33 cellular contexts compared by ENCODE assay signal in the genomic region with DNA sequence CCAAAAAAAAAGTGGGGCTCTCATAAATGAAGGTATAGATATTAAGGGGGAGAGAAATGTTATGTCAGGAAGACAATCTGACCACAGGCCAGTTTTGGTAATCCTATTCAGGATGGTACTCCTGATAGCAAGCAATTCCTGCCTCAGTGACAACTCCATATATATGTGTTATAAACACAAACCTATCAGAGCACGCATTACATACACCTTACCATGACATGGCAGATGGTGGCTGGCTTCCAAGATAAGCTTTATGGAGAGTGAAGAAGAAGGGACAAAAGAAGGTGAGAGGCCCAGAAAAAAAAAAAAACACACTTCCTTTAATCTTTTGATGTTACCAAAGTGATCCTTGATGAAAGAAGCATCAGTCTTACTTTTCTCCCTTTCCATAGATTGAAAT. TPM values are rescaled to one million over a fixed set of nuclear protein-coding genes. Genes with fewer than 3 reads are reported as not detected.
"Had no signal": no experiment of that assay in that cellular context is flagged by ENCODE, and none has a peak within 500 bp of the region (broad histone marks: within the 10 kb centered on the region; RNA-seq: fewer than 3 reads in every experiment).

No MANE protein-coding gene starts in this region.

- FAIRE-seq: bronchial epithelial cell, TTC549 had no signal

- H3K79me2 ChIP-seq: hepatocyte had no signal

- H3K36me3 Mint-ChIP-seq: activated naive CD4-positive, alpha-beta T cell treated with anti-CD3 and anti-CD28 coated beads, Interleukin-2, amount 10 ng/mL, durations not matched to agents 7 days and 5 days; activated naive CD8-positive, alpha-beta T cell treated with anti-CD3 and anti-CD28 coated beads, Interleukin-2, amount 10 ng/mL, durations not matched to agents 7 days and 5 days; WTC11 had no signal

- H3K36me3 ChIP-seq: ascending aorta, brain microvascular endothelial cell, esophagus muscularis mucosa, gastrocnemius medialis, heart right ventricle had no signal

- H3K9me3 Mint-ChIP-seq: activated CD4-positive, alpha-beta memory T cell treated with anti-CD3 and anti-CD28 coated beads, Interleukin-2, amount 10 ng/mL, durations not matched to agents 7 days and 5 days; activated CD4-positive, alpha-beta T cell treated with anti-CD3 and anti-CD28 coated beads, Interleukin-2, amount 10 ng/mL, durations not matched to agents 7 days and 5 days; activated naive CD4-positive, alpha-beta T cell treated with anti-CD3 and anti-CD28 coated beads, Interleukin-2, amount 10 ng/mL, durations not matched to agents 7 days and 5 days; activated naive CD8-positive, alpha-beta T cell treated with anti-CD3 and anti-CD28 coated beads, Interleukin-2, amount 10 ng/mL, durations not matched to agents 7 days and 5 days; dendritic cell treated with granulocyte-macrophage colony-stimulating factor and Interleukin-4, amounts not matched to agents 40 ng/mL and 50 ng/mL, for 4 days had no signal

- H3K4me2 ChIP-seq: hepatocyte had no signal

- H3K4me1 Mint-ChIP-seq: activated CD4-positive, alpha-beta memory T cell treated with anti-CD3 and anti-CD28 coated beads, Interleukin-2, amount 10 ng/mL, durations not matched to agents 7 days and 5 days; activated CD4-positive, alpha-beta T cell treated with anti-CD3 and anti-CD28 coated beads, Interleukin-2, amount 10 ng/mL, durations not matched to agents 7 days and 5 days; activated naive CD4-positive, alpha-beta T cell treated with anti-CD3 and anti-CD28 coated beads, Interleukin-2, amount 10 ng/mL, durations not matched to agents 7 days and 5 days; activated naive CD8-positive, alpha-beta T cell treated with anti-CD3 and anti-CD28 coated beads, Interleukin-2, amount 10 ng/mL, durations not matched to agents 7 days and 5 days; central memory CD8-positive, alpha-beta T cell had no signal

- H3K9me3 ChIP-seq: esophagus muscularis mucosa, gastrocnemius medialis had no signal

- H2AFZ ChIP-seq: hepatocyte had no signal

- H3K4me1 ChIP-seq: ascending aorta, foreskin keratinocyte, gastrocnemius medialis had no signal

- H3K27ac Mint-ChIP-seq: activated CD4-positive, alpha-beta memory T cell treated with anti-CD3 and anti-CD28 coated beads, Interleukin-2, amount 10 ng/mL, durations not matched to agents 7 days and 5 days; activated CD4-positive, alpha-beta T cell treated with anti-CD3 and anti-CD28 coated beads, Interleukin-2, amount 10 ng/mL, durations not matched to agents 7 days and 5 days; activated naive CD4-positive, alpha-beta T cell treated with anti-CD3 and anti-CD28 coated beads, Interleukin-2, amount 50 U/mL, for 72 hours; activated naive CD8-positive, alpha-beta T cell treated with anti-CD3 and anti-CD28 coated beads, Interleukin-2, amount 10 ng/mL, durations not matched to agents 7 days and 5 days; activated T-cell treated with anti-CD3 and anti-CD28 coated beads, Interleukin-2, amount 50 U/mL, for 24 hours; activated T-cell treated with anti-CD3 and anti-CD28 coated beads, Interleukin-2, amount 50 U/mL, for 72 hours; dendritic cell treated with granulocyte-macrophage colony-stimulating factor and Interleukin-4, amounts not matched to agents 40 ng/mL and 50 ng/mL, for 4 days; endodermal cell; WTC11 had no signal

- DNase-seq: activated CD4-positive, alpha-beta memory T cell treated with anti-CD3 and anti-CD28 coated beads, Interleukin-2, amount 10 ng/mL, durations not matched to agents 7 days and 5 days; activated CD4-positive, alpha-beta T cell treated with anti-CD3 and anti-CD28 coated beads for 1 hour; activated CD4-positive, alpha-beta T cell treated with anti-CD3 and anti-CD28 coated beads for 4 hours; activated CD4-positive, alpha-beta T cell treated with anti-CD3 and anti-CD28 coated beads, Interleukin-2, amount 10 ng/mL, durations not matched to agents 7 days and 5 days; activated CD4-positive, alpha-beta T cell treated with anti-CD3 and anti-CD28 coated beads, Interleukin-2, amount 50 U/mL, for 4 hours; activated CD8-positive, alpha-beta memory T cell treated with anti-CD3 and anti-CD28 coated beads, Interleukin-2, amount 50 U/mL, for 48 hours; activated gamma-delta T cell; activated naive CD4-positive, alpha-beta T cell; activated naive CD4-positive, alpha-beta T cell treated with anti-CD3 and anti-CD28 coated beads, Interleukin-2, amount 10 ng/mL, durations not matched to agents 7 days and 5 days; activated naive CD8-positive, alpha-beta T cell treated with anti-CD3 and anti-CD28 coated beads, Interleukin-2, amount 10 ng/mL, durations not matched to agents 7 days and 5 days; activated T-cell treated with anti-CD3 and anti-CD28 coated beads for 4 hours; activated T-cell treated with anti-CD3 and anti-CD28 coated beads, Interleukin-2, amount 50 U/mL, for 24 hours; activated T-cell treated with anti-CD3 and anti-CD28 coated beads, Interleukin-2, amount 50 U/mL, for 72 hours; brain microvascular endothelial cell; dorsolateral prefrontal cortex; effector memory CD4-positive, alpha-beta T cell; endodermal cell; erythroblast; foreskin keratinocyte; gastrocnemius medialis; heart right ventricle; T-helper 2 cell had no signal

- H3K27ac ChIP-seq: ascending aorta, brain microvascular endothelial cell, coronary artery, dorsolateral prefrontal cortex, esophagus muscularis mucosa, foreskin keratinocyte, gastrocnemius medialis, heart right ventricle, hepatocyte, VCaP had no signal

- ATAC-seq: activated naive CD4-positive, alpha-beta T cell treated with anti-CD3 and anti-CD28 coated beads, Interleukin-2, amount 50 U/mL, for 72 hours; activated T-cell treated with anti-CD3 and anti-CD28 coated beads, Interleukin-2, amount 50 U/mL, for 72 hours; foreskin keratinocyte; gastrocnemius medialis; heart right ventricle; WTC11 had no signal

- H3K4me3 ChIP-seq: ascending aorta, coronary artery, dorsolateral prefrontal cortex, esophagus muscularis mucosa, gastrocnemius medialis, heart right ventricle, hepatocyte had no signal

- H3K4me3 Mint-ChIP-seq: activated CD4-positive, alpha-beta memory T cell treated with anti-CD3 and anti-CD28 coated beads, Interleukin-2, amount 10 ng/mL, durations not matched to agents 7 days and 5 days; activated CD4-positive, alpha-beta T cell treated with anti-CD3 and anti-CD28 coated beads, Interleukin-2, amount 10 ng/mL, durations not matched to agents 7 days and 5 days; activated naive CD4-positive, alpha-beta T cell treated with anti-CD3 and anti-CD28 coated beads, Interleukin-2, amount 10 ng/mL, durations not matched to agents 7 days and 5 days; activated naive CD8-positive, alpha-beta T cell treated with anti-CD3 and anti-CD28 coated beads, Interleukin-2, amount 10 ng/mL, durations not matched to agents 7 days and 5 days; activated T-cell treated with anti-CD3 and anti-CD28 coated beads, Interleukin-2, amount 50 U/mL, for 24 hours; activated T-cell treated with anti-CD3 and anti-CD28 coated beads, Interleukin-2, amount 50 U/mL, for 72 hours; central memory CD8-positive, alpha-beta T cell; dendritic cell treated with granulocyte-macrophage colony-stimulating factor and Interleukin-4, amounts not matched to agents 40 ng/mL and 50 ng/mL, for 4 days; endodermal cell; WTC11 had no signal

- H3K27me3 ChIP-seq: ascending aorta, brain microvascular endothelial cell had no signal

RNA-seq across cellular contexts. Expression of a gene that starts 29.5 kb away (rescaled TPM):
- total RNA-seq: activated CD4-positive, alpha-beta memory T cell treated with anti-CD3 and anti-CD28 coated beads, Interleukin-2, amount 10 ng/mL, durations not matched to agents 7 days and 5 days; activated CD4-positive, alpha-beta T cell treated with anti-CD3 and anti-CD28 coated beads, Interleukin-2, amount 10 ng/mL, durations not matched to agents 7 days and 5 days; activated naive CD4-positive, alpha-beta T cell treated with anti-CD3 and anti-CD28 coated beads, Interleukin-2, amount 50 U/mL, for 72 hours; activated naive CD8-positive, alpha-beta T cell treated with anti-CD3 and anti-CD28 coated beads, Interleukin-2, amount 10 ng/mL, durations not matched to agents 7 days and 5 days; activated T-cell treated with anti-CD3 and anti-CD28 coated beads, Interleukin-2, amount 50 U/mL, for 72 hours; foreskin keratinocyte had no signal
- polyA plus RNA-seq: foreskin keratinocyte had no signal
